16 cellular contexts compared by ENCODE assay signal in the genomic region with DNA sequence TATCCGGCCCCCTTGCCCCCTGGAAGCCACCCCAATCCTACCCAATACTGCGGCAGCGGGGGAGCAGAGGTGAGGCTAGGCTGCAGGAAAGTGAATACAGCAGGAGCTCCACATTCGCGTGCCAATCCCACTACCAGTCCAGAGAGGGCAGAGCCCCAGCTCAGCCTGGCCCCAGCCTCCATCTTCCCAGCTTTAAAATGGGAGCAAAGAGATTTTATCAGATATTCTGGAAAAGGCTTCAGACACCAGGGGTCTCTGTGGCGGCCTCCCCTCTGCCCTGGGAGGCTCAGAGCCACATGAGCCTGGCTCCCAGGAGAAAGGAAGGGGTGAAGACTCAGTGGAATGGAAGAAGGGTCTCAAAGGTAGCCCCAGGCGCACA.
"Had no signal": no experiment of that assay in that cellular context is flagged by ENCODE, and none has a peak within 500 bp of the region (broad histone marks: within the 10 kb centered on the region; RNA-seq: fewer than 3 reads in every experiment).

No MANE protein-coding gene starts in this region.

- ATAC-seq: left colon, right cardiac atrium had no signal

- H3K4me3 ChIP-seq: esophagus squamous epithelium, mucosa of descending colon, smooth muscle cell, upper lobe of left lung had no signal

- DNase-seq: activated B cell treated with CpG ODN at 0.5 μM for 24 hours; activated CD4-positive, alpha-beta T cell treated with anti-CD3 and anti-CD28 coated beads, Interleukin-2, amount 10 ng/mL, durations not matched to agents 24 days and 14 days; activated T-cell treated with anti-CD3 and anti-CD28 coated beads for 4 hours; anterior cingulate cortex; esophagus squamous epithelium; foreskin fibroblast; left colon; mucosa of descending colon; naive thymus-derived CD8-positive, alpha-beta T cell; nucleus accumbens; stimulated activated naive B cell treated with anti-CD40 and anti-IgM and Interleukin-4, amounts not matched to agents 10 μg/mL and 1 μg/mL and 100 μg/mL, for 72 hours; T-helper 1 cell; upper lobe of left lung had no signal

- H3K9me3 Mint-ChIP-seq: activated B cell treated with CpG ODN at 0.5 μM for 24 hours; activated CD4-positive, alpha-beta T cell treated with anti-CD3 and anti-CD28 coated beads, Interleukin-2, amount 10 ng/mL, durations not matched to agents 24 days and 14 days; activated naive CD4-positive, alpha-beta T cell treated with anti-CD3 and anti-CD28 coated beads, Interleukin-2, amount 50 U/mL, for 72 hours; naive thymus-derived CD8-positive, alpha-beta T cell; stimulated activated naive B cell treated with anti-CD40 and anti-IgM and Interleukin-4, amounts not matched to agents 10 μg/mL and 1 μg/mL and 100 μg/mL, for 72 hours had no signal

- H3K9me3 ChIP-seq: esophagus squamous epithelium, mucosa of descending colon, upper lobe of left lung had no signal

- H3K27me3 Mint-ChIP-seq: activated B cell treated with CpG ODN at 0.5 μM for 24 hours; activated CD4-positive, alpha-beta T cell treated with anti-CD3 and anti-CD28 coated beads, Interleukin-2, amount 10 ng/mL, durations not matched to agents 24 days and 14 days; naive thymus-derived CD8-positive, alpha-beta T cell; stimulated activated naive B cell treated with anti-CD40 and anti-IgM and Interleukin-4, amounts not matched to agents 10 μg/mL and 1 μg/mL and 100 μg/mL, for 72 hours had no signal

- H3K4me2 ChIP-seq: smooth muscle cell had no signal

- H3K27ac ChIP-seq: esophagus squamous epithelium had no signal

- H3K27me3 ChIP-seq: esophagus squamous epithelium, upper lobe of left lung had no signal
